In the genomic region with DNA sequence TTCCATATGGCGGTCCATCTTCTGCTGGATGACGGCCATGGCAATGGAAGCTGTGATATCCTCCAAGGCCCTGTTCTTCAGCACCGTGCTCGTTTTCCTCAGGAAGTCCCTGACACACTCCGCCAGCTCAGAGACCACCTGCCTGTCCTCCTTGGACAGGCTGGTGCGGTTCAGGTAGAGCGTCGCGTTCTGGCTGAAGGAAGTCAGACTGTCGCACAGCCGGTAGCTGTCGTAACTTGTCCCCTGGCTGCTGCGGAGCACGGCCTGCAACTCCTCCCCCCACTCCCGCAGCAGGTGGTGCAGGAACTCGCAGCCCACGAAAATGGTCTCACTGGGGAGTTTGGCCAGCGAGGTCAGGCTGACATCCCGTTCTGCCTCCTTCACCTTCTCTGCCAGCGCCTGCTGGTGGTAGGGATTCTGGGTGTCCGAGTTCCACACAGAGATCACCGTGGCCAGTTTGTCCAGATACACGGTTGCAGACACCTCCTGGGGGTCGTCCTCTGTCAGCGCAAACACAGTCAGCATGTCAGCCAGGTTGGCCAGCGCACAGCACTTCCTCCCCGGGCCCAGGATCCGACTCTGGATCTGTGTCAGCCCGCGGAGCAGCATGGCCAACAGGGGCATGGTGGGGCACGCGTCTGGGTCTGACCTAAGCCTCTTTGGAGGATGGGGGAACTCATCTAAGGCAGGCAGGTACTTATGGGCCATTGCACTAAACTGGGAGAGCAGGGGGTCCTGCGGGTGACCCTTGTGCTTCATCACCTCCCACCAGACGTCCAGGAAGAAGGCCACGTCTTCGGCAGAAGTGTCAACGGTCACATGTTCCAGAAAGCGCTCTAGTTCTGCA, we compare ENCODE assay signal across 2 cellular contexts.
TF ChIP-seq lines count a peak whose summit lies in the region.

No MANE protein-coding gene starts in this region.

TF ChIP-seq in GM12878, 131 proteins besides CTCF, POLR2A, EP300 and RAD21:
- no peak for TF ChIP-seq BCL11A (IDR thresholded peaks at IDR 0.05; ENCODE audit: low read depth, low read length)
- TF ChIP-seq, protein P1, sequence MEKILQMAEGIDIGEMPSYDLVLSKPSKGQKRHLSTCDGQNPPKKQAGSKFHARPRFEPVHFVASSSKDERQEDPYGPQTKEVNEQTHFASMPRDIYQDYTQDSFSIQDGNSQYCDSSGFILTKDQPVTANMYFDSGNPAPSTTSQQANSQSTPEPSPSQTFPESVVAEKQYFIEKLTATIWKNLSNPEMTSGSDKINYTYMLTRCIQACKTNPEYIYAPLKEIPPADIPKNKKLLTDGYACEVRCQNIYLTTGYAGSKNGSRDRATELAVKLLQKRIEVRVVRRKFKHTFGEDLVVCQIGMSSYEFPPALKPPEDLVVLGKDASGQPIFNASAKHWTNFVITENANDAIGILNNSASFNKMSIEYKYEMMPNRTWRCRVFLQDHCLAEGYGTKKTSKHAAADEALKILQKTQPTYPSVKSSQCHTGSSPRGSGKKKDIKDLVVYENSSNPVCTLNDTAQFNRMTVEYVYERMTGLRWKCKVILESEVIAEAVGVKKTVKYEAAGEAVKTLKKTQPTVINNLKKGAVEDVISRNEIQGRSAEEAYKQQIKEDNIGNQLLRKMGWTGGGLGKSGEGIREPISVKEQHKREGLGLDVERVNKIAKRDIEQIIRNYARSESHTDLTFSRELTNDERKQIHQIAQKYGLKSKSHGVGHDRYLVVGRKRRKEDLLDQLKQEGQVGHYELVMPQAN (conservative IDR thresholded peaks at IDR 0.05): no peak
- TF ChIP-seq MYC (IDR thresholded peaks at IDR 0.05; ENCODE audit: insufficient read depth, insufficient read length, insufficient replicate concordance, low read length, severe bottlenecking): no peak
- TF ChIP-seq, protein P2, sequence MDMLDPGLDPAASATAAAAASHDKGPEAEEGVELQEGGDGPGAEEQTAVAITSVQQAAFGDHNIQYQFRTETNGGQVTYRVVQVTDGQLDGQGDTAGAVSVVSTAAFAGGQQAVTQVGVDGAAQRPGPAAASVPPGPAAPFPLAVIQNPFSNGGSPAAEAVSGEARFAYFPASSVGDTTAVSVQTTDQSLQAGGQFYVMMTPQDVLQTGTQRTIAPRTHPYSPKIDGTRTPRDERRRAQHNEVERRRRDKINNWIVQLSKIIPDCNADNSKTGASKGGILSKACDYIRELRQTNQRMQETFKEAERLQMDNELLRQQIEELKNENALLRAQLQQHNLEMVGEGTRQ (IDR thresholded peaks at IDR 0.05; ENCODE audit: borderline replicate concordance, low read depth, low read length): no peak
- no peak for TF ChIP-seq ETV6 (conservative IDR thresholded peaks at IDR 0.05 in 1 of 2, IDR thresholded peaks at IDR 0.05 in 1 of 2; ENCODE audit: borderline replicate concordance in 1 of 2, low read depth in 1 of 2)
- no peak for TF ChIP-seq CHD1 (IDR thresholded peaks at IDR 0.05; ENCODE audit: low read depth, low read length)
- TF ChIP-seq EZH2 (IDR thresholded peaks at IDR 0.05; ENCODE audit: borderline replicate concordance, control insufficient read depth, low read depth, low read length): no peak
- TF ChIP-seq, protein P3, sequence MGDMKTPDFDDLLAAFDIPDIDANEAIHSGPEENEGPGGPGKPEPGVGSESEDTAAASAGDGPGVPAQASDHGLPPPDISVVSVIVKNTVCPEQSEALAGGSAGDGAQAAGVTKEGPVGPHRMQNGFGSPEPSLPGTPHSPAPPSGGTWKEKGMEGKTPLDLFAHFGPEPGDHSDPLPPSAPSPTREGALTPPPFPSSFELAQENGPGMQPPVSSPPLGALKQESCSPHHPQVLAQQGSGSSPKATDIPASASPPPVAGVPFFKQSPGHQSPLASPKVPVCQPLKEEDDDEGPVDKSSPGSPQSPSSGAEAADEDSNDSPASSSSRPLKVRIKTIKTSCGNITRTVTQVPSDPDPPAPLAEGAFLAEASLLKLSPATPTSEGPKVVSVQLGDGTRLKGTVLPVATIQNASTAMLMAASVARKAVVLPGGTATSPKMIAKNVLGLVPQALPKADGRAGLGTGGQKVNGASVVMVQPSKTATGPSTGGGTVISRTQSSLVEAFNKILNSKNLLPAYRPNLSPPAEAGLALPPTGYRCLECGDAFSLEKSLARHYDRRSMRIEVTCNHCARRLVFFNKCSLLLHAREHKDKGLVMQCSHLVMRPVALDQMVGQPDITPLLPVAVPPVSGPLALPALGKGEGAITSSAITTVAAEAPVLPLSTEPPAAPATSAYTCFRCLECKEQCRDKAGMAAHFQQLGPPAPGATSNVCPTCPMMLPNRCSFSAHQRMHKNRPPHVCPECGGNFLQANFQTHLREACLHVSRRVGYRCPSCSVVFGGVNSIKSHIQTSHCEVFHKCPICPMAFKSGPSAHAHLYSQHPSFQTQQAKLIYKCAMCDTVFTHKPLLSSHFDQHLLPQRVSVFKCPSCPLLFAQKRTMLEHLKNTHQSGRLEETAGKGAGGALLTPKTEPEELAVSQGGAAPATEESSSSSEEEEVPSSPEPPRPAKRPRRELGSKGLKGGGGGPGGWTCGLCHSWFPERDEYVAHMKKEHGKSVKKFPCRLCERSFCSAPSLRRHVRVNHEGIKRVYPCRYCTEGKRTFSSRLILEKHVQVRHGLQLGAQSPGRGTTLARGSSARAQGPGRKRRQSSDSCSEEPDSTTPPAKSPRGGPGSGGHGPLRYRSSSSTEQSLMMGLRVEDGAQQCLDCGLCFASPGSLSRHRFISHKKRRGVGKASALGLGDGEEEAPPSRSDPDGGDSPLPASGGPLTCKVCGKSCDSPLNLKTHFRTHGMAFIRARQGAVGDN (IDR thresholded peaks at IDR 0.05): no peak
- TF ChIP-seq ZBED1 (IDR thresholded peaks at IDR 0.05; ENCODE audit: borderline replicate concordance): no peak
- no peak for TF ChIP-seq RUNX3 (IDR thresholded peaks at IDR 0.05; ENCODE audit: low read length)
- TF ChIP-seq NR2C1 (IDR thresholded peaks at IDR 0.05): no peak

TF ChIP-seq in neural cell, 6 proteins besides CTCF, POLR2A, EP300 and RAD21:
- TF ChIP-seq EZH2 (IDR thresholded peaks at IDR 0.05; ENCODE audit: borderline replicate concordance, insufficient read depth, low read length, poor library complexity, severe bottlenecking): no peak
- TF ChIP-seq SMC3 (conservative IDR thresholded peaks at IDR 0.05; ENCODE audit: poor library complexity): no peak
- TF ChIP-seq, protein P4, sequence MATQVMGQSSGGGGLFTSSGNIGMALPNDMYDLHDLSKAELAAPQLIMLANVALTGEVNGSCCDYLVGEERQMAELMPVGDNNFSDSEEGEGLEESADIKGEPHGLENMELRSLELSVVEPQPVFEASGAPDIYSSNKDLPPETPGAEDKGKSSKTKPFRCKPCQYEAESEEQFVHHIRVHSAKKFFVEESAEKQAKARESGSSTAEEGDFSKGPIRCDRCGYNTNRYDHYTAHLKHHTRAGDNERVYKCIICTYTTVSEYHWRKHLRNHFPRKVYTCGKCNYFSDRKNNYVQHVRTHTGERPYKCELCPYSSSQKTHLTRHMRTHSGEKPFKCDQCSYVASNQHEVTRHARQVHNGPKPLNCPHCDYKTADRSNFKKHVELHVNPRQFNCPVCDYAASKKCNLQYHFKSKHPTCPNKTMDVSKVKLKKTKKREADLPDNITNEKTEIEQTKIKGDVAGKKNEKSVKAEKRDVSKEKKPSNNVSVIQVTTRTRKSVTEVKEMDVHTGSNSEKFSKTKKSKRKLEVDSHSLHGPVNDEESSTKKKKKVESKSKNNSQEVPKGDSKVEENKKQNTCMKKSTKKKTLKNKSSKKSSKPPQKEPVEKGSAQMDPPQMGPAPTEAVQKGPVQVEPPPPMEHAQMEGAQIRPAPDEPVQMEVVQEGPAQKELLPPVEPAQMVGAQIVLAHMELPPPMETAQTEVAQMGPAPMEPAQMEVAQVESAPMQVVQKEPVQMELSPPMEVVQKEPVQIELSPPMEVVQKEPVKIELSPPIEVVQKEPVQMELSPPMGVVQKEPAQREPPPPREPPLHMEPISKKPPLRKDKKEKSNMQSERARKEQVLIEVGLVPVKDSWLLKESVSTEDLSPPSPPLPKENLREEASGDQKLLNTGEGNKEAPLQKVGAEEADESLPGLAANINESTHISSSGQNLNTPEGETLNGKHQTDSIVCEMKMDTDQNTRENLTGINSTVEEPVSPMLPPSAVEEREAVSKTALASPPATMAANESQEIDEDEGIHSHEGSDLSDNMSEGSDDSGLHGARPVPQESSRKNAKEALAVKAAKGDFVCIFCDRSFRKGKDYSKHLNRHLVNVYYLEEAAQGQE (IDR thresholded peaks at IDR 0.05; ENCODE audit: borderline replicate concordance): no peak
- peak; percentile 5 for TF ChIP-seq POLR2AphosphoS5 (IDR thresholded peaks at IDR 0.05)
